In the genomic region with DNA sequence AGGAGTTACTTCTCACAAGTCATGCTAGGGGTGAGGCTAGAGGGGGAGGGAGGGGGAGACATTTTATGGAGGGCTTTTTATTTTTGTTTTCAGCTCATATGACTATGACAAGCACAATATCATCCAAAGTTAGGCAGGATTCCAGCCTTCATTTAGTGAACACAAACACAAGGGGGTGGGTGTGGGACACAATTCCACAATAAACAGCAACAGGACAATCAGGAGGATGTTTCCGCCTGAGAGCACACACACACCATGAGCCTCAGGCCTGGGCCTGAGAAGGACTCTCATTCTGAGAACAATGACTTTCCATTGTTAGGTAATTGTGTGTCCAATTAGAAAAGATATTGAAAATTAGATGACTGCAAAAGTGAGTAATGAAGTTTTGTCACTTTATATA, we compare ENCODE assay signal across 19 cellular contexts.
DNase-seq lines count a peak whose midpoint lies in the region; ATAC-seq and TF ChIP-seq lines count a peak whose summit lies in the region.
"Had no signal": no experiment of that assay in that cellular context is flagged by ENCODE, and none has a peak within 500 bp of the region (broad histone marks: within the 10 kb centered on the region; RNA-seq: fewer than 3 reads in every experiment).

No MANE protein-coding gene starts in this region.

- H3K9me2 ChIP-seq in GM23338 (ENCODE audit: insufficient read depth), result no peaks in the 10 kb centered on the region

- CTCF ChIA-PET in naive thymus-derived CD4-positive, alpha-beta T cell (lab: Charles Lee), result no interaction called here

- H3K79me2 ChIP-seq in GM23338 (replicated peaks; ENCODE audit: insufficient read depth), result no peaks in the 10 kb centered on the region

- no peaks in the 10 kb centered on the region for H3K9me3 ChIP-seq in naive thymus-derived CD4-positive, alpha-beta T cell (ENCODE audit: control insufficient read depth in 2 of 3, low read length in 3 of 3)
- H3K9me3 ChIP-seq: suprapubic skin had no signal

- POLR2A ChIA-PET in naive thymus-derived CD4-positive, alpha-beta T cell (lab: Charles Lee), result no interaction called here

- ATAC-seq in GM23338, result no peak
- ATAC-seq in naive thymus-derived CD4-positive, alpha-beta T cell, result no peak

- H3K36me3 Mint-ChIP-seq in GM23338 (ENCODE audit: low read depth), result no peaks in the 10 kb centered on the region
- peaks cover 80% of the 10 kb centered on the region for H3K36me3 Mint-ChIP-seq in activated T-helper 2 cell treated with anti-CD3 and anti-CD28 coated beads, Interferon-gamma antibody, Interleukin-2, Interleukin-4, amounts not matched to agents 10 μg/mL and 5 μg/mL and 100 μg/mL, durations not matched to agents 14 hours and 24 hours and 36 hours (ENCODE audit: low read depth)
- peaks cover 14 to 77% (median 58%) of the 10 kb centered on the region in 5 donors for H3K36me3 Mint-ChIP-seq in naive thymus-derived CD4-positive, alpha-beta T cell
- H3K36me3 Mint-ChIP-seq: WTC11 had no signal

- peak overlapping the region; percentile 74; the same call in 1 of the 2 replicates for H2AFZ ChIP-seq in GM23338

- TF ChIP-seq CTCF in GM23338 (conservative IDR thresholded peaks at IDR 0.05; ENCODE audit: low read depth in 2 of 2), result no peak

- intact Hi-C loops in activated T-helper 2 cell treated with anti-CD3 and anti-CD28 coated beads, Interferon-gamma antibody, Interleukin-2, Interleukin-4, amounts not matched to agents 10 μg/mL and 5 μg/mL and 100 μg/mL, durations not matched to agents 14 hours and 24 hours and 36 hours (cut with micrococcal nuclease), result no loop called here
- intact Hi-C loops in naive thymus-derived CD4-positive, alpha-beta T cell (cut with micrococcal nuclease), result no loop called here

- H3K4me3 ChIP-seq in GM23338 (no peak overlapping the region), H7 (ENCODE audit: insufficient read depth, low read depth, low read length) (no peak overlapping the region)
- H3K4me3 ChIP-seq in naive thymus-derived CD4-positive, alpha-beta T cell (ENCODE audit: low read length), result no peak overlapping the region
- H3K4me3 ChIP-seq: coronary artery, suprapubic skin had no signal

- H3K27me3 ChIP-seq in GM23338 (ENCODE audit: insufficient read depth), result no peaks in the 10 kb centered on the region
- H3K27me3 ChIP-seq in naive thymus-derived CD4-positive, alpha-beta T cell (ENCODE audit: control insufficient read depth in 2 of 2, insufficient read depth in 2 of 2, low read length in 2 of 2), result no peaks in the 10 kb centered on the region
- H3K27me3 ChIP-seq in H7 (ENCODE audit: control insufficient read depth, insufficient read depth, low read length), result no peaks in the 10 kb centered on the region
- H3K27me3 ChIP-seq: suprapubic skin had no signal

- no peak overlapping the region for H3K27ac Mint-ChIP-seq in GM23338
- H3K27ac Mint-ChIP-seq in activated T-helper 2 cell treated with anti-CD3 and anti-CD28 coated beads, Interferon-gamma antibody, Interleukin-2, Interleukin-4, amounts not matched to agents 10 μg/mL and 5 μg/mL and 100 μg/mL, durations not matched to agents 14 hours and 24 hours and 36 hours, result peak overlapping the region; percentile 86
- peak overlapping the region in 8 of 9 donors; percentile 51 to 84 (median 76) for H3K27ac Mint-ChIP-seq in naive thymus-derived CD4-positive, alpha-beta T cell
- H3K27ac Mint-ChIP-seq: progenitor cell of endocrine pancreas, WTC11 had no signal

- peaks cover 2% of the 10 kb centered on the region for H3K27me3 Mint-ChIP-seq in GM23338 (ENCODE audit: insufficient read depth, low read depth, poor library complexity)
- no peaks in the 10 kb centered on the region for H3K27me3 Mint-ChIP-seq in activated T-helper 2 cell treated with anti-CD3 and anti-CD28 coated beads, Interferon-gamma antibody, Interleukin-2, Interleukin-4, amounts not matched to agents 10 μg/mL and 5 μg/mL and 100 μg/mL, durations not matched to agents 14 hours and 24 hours and 36 hours (ENCODE audit: low read depth)
- H3K27me3 Mint-ChIP-seq in naive thymus-derived CD4-positive, alpha-beta T cell, result no peaks in the 10 kb centered on the region
- H3K27me3 Mint-ChIP-seq: progenitor cell of endocrine pancreas had no signal

- H3K4me2 ChIP-seq in GM23338, result no peak overlapping the region

- peak; percentile 9 for DNase-seq in NCI-H1105 treated with DMSO at 0.1 percent for 48 hours (lab: John Stamatoyannopoulos, UW)
- DNase-seq in NCI-H1105 (lab: John Stamatoyannopoulos, UW), result no peak
- no peak for DNase-seq in GM23338 (ENCODE audit: low spot score)
- no peak for DNase-seq in activated T-helper 2 cell treated with anti-CD3 and anti-CD28 coated beads, Interferon-gamma antibody, Interleukin-2, Interleukin-4, amounts not matched to agents 10 μg/mL and 5 μg/mL and 100 μg/mL, durations not matched to agents 14 hours and 24 hours and 36 hours (ENCODE audit: low spot score)
- no peak for DNase-seq in naive thymus-derived CD4-positive, alpha-beta T cell
- no peak for DNase-seq in putamen (ENCODE audit: low spot score)
- DNase-seq in H7, result no peak
- no peak for DNase-seq in cerebellar nuclear complex (lab: John Stamatoyannopoulos, UW)
- DNase-seq: 8988T; CD8-positive, alpha-beta memory T cell; GF-D8; hippocampal formation; KG1; NCI-H1436 treated with DMSO at 0.1 percent for 48 hours; NCI-H526 had no signal

- no peaks in the 10 kb centered on the region for H3K36me3 ChIP-seq in GM23338 (ENCODE audit: insufficient read depth)
- H3K36me3 ChIP-seq in naive thymus-derived CD4-positive, alpha-beta T cell (ENCODE audit: control insufficient read depth in 2 of 3, insufficient read depth in 3 of 3, low read length in 3 of 3), result peaks cover 16 to 61% (median 22%) of the 10 kb centered on the region in 3 experiments
- H3K36me3 ChIP-seq in H7 (replicated peaks; ENCODE audit: control insufficient read depth, insufficient read depth, low read length), result no peaks in the 10 kb centered on the region

- H3K9me3 Mint-ChIP-seq in GM23338, result no peaks in the 10 kb centered on the region
- no peaks in the 10 kb centered on the region for H3K9me3 Mint-ChIP-seq in activated T-helper 2 cell treated with anti-CD3 and anti-CD28 coated beads, Interferon-gamma antibody, Interleukin-2, Interleukin-4, amounts not matched to agents 10 μg/mL and 5 μg/mL and 100 μg/mL, durations not matched to agents 14 hours and 24 hours and 36 hours
- peaks cover 0 to 3% (median 0%) of the 10 kb centered on the region in 11 donors for H3K9me3 Mint-ChIP-seq in naive thymus-derived CD4-positive, alpha-beta T cell
- H3K9me3 Mint-ChIP-seq: CD8-positive, alpha-beta memory T cell; WTC11 had no signal

- H3F3A ChIP-seq in GM23338 (replicated peaks; ENCODE audit: low read depth), result no peaks in the 10 kb centered on the region

- H3K4me1 ChIP-seq in GM23338 (ENCODE audit: insufficient read depth), result peaks cover 11% of the 10 kb centered on the region; the same call in 1 of the 2 replicates
- peaks cover 0 to 14% of the 10 kb centered on the region in 2 donors for H3K4me1 ChIP-seq in naive thymus-derived CD4-positive, alpha-beta T cell (ENCODE audit: control insufficient read depth in 2 of 2, insufficient read depth in 2 of 2, low read length in 2 of 2)

- peaks cover 18% of the 10 kb centered on the region; the same call in 2 of the 3 replicates for H3K4me1 Mint-ChIP-seq in GM23338
- H3K4me1 Mint-ChIP-seq in activated T-helper 2 cell treated with anti-CD3 and anti-CD28 coated beads, Interferon-gamma antibody, Interleukin-2, Interleukin-4, amounts not matched to agents 10 μg/mL and 5 μg/mL and 100 μg/mL, durations not matched to agents 14 hours and 24 hours and 36 hours (ENCODE audit: low read depth), result peaks cover 47% of the 10 kb centered on the region
- H3K4me1 Mint-ChIP-seq in naive thymus-derived CD4-positive, alpha-beta T cell, result peaks cover 20 to 62% (median 55%) of the 10 kb centered on the region in 7 donors

- no peaks in the 10 kb centered on the region for H4K20me1 ChIP-seq in GM23338 (replicated peaks; ENCODE audit: insufficient read depth)

- no peak overlapping the region for H3K4me3 Mint-ChIP-seq in GM23338
- H3K4me3 Mint-ChIP-seq in activated T-helper 2 cell treated with anti-CD3 and anti-CD28 coated beads, Interferon-gamma antibody, Interleukin-2, Interleukin-4, amounts not matched to agents 10 μg/mL and 5 μg/mL and 100 μg/mL, durations not matched to agents 14 hours and 24 hours and 36 hours (ENCODE audit: low read depth), result no peak overlapping the region
- peak overlapping the region in 3 of 10 donors; percentile 4 to 27 (median 18) for H3K4me3 Mint-ChIP-seq in naive thymus-derived CD4-positive, alpha-beta T cell
- H3K4me3 Mint-ChIP-seq: CD8-positive, alpha-beta memory T cell; WTC11 had no signal

- H3K27ac ChIP-seq in GM23338 (ENCODE audit: low read depth), result no peak overlapping the region
- peak overlapping the region; percentile 2 for H3K27ac ChIP-seq in naive thymus-derived CD4-positive, alpha-beta T cell (ENCODE audit: low read depth, low read length)
- H3K27ac ChIP-seq: coronary artery, suprapubic skin had no signal

TF ChIP-seq in GM23338, 12 proteins besides CTCF, POLR2A, EP300 and RAD21 (continues in another document):
- TF ChIP-seq POLR2AphosphoS5 (IDR thresholded peaks at IDR 0.05; ENCODE audit: low read depth) (no peak), EZH2 (IDR thresholded peaks at IDR 0.05; ENCODE audit: low read depth, unreplicated experiment) (no peak), CREB1 (CRISPR knock-in tag; IDR thresholded peaks at IDR 0.05; ENCODE audit: low read depth) (no peak), JUNB (IDR thresholded peaks at IDR 0.05; ENCODE audit: unreplicated experiment) (no peak)
- TF ChIP-seq, protein P1, sequence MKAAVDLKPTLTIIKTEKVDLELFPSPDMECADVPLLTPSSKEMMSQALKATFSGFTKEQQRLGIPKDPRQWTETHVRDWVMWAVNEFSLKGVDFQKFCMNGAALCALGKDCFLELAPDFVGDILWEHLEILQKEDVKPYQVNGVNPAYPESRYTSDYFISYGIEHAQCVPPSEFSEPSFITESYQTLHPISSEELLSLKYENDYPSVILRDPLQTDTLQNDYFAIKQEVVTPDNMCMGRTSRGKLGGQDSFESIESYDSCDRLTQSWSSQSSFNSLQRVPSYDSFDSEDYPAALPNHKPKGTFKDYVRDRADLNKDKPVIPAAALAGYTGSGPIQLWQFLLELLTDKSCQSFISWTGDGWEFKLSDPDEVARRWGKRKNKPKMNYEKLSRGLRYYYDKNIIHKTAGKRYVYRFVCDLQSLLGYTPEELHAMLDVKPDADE (IDR thresholded peaks at IDR 0.05), result no peak
